Comparison of ENCODE assay signal across 24 cellular contexts in the genomic region with DNA sequence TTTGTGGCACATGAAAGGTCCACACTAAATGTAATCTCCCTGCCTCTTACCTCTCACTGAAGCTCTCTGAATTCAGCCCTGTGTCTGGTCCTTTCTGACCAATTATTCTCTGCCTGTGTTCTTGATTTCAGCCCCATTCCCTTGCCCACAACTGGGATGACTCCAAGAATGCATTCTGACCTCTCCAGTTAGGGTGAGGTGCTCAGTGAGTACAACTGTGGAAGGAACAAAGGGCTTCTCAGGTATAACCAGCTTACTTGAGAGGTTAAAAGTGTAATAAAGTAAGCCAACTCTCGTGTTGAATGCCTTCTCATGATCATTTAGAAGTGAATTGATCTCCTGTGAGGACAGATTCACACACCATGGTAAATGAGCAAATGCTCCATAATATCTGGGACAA.
DNase-seq lines count a peak whose midpoint lies in the region; ATAC-seq and TF ChIP-seq lines count a peak whose summit lies in the region.
"Had no signal": no experiment of that assay in that cellular context is flagged by ENCODE, and none has a peak within 500 bp of the region (broad histone marks: within the 10 kb centered on the region; RNA-seq: fewer than 3 reads in every experiment).

No MANE protein-coding gene starts in this region.

- H4K20me1 ChIP-seq in mammary epithelial cell (ENCODE audit: insufficient read depth, low read length), result no peaks in the 10 kb centered on the region
- H4K20me1 ChIP-seq: BLaER1 treated with 17β-estradiol and CSF1 and Interleukin-3, amounts not matched to agents 10 nM and 100 nM had no signal

- H3K9me3 ChIP-seq in mammary epithelial cell (replicated peaks; ENCODE audit: insufficient read depth, low read length) (no peaks in the 10 kb centered on the region), left lung (peaks cover 0 to 2% of the 10 kb centered on the region in 2 donors), upper lobe of right lung (no peaks in the 10 kb centered on the region)

- no peaks in the 10 kb centered on the region for H3K36me3 Mint-ChIP-seq in MCF 10A (ENCODE audit: insufficient read depth, unreplicated experiment)
- H3K36me3 Mint-ChIP-seq in stimulated activated memory B cell treated with anti-CD40 and anti-IgM and Interleukin-4, amounts not matched to agents 10 μg/mL and 1 μg/mL and 100 μg/mL, for 72 hours, result no peaks in the 10 kb centered on the region
- H3K36me3 Mint-ChIP-seq in activated naive CD8-positive, alpha-beta T cell treated with anti-CD3 and anti-CD28 coated beads, Interleukin-2, amount 50 U/mL, for 24 hours (ENCODE audit: low read depth), result no peaks in the 10 kb centered on the region
- H3K36me3 Mint-ChIP-seq: CD8-positive, alpha-beta T cell had no signal

- H3K27ac ChIP-seq in mammary epithelial cell (ENCODE audit: insufficient read depth, low read depth, low read length), result no peak overlapping the region
- no peak overlapping the region for H3K27ac ChIP-seq in left lung
- H3K27ac ChIP-seq in upper lobe of right lung, result no peak overlapping the region
- H3K27ac ChIP-seq: 22Rv1; A549; BLaER1 treated with 17β-estradiol and CSF1 and Interleukin-3, amounts not matched to agents 10 nM and 100 nM; C4-2B had no signal

- H3K9ac ChIP-seq in mammary epithelial cell (ENCODE audit: insufficient read depth, low read length), result no peak overlapping the region
- H3K9ac ChIP-seq: BLaER1 treated with 17β-estradiol and CSF1 and Interleukin-3, amounts not matched to agents 10 nM and 100 nM had no signal

- peak overlapping the region; percentile 39 for H3K27ac Mint-ChIP-seq in MCF 10A (ENCODE audit: low read depth, unreplicated experiment)
- peak overlapping the region; percentile 78 for H3K27ac Mint-ChIP-seq in stimulated activated memory B cell treated with anti-CD40 and anti-IgM and Interleukin-4, amounts not matched to agents 10 μg/mL and 1 μg/mL and 100 μg/mL, for 72 hours
- no peak overlapping the region for H3K27ac Mint-ChIP-seq in activated naive CD8-positive, alpha-beta T cell treated with anti-CD3 and anti-CD28 coated beads, Interleukin-2, amount 50 U/mL, for 24 hours
- H3K27ac Mint-ChIP-seq: CD4-positive, alpha-beta T cell; CD8-positive, alpha-beta T cell had no signal

- H3K4me3 ChIP-seq in mammary epithelial cell (replicated peaks in 1 of 3; ENCODE audit: insufficient read depth in 1 of 3, low read depth in 2 of 3, low read length in 3 of 3) (no peak overlapping the region), left lung (no peak overlapping the region), upper lobe of right lung (no peak overlapping the region)
- H3K4me3 ChIP-seq: A549; BLaER1 treated with 17β-estradiol and CSF1 and Interleukin-3, amounts not matched to agents 10 nM and 100 nM; GM12878 had no signal

- peak; percentile 64 for ATAC-seq in left lung
- ATAC-seq in stimulated activated memory B cell treated with anti-CD40 and anti-IgM and Interleukin-4, amounts not matched to agents 10 μg/mL and 1 μg/mL and 100 μg/mL, for 72 hours, result no peak
- ATAC-seq in upper lobe of right lung, result peak; percentile 59
- no peak for ATAC-seq in HG03520 (IDR thresholded peaks at IDR 0.05; ENCODE audit: unreplicated experiment)
- ATAC-seq in activated naive CD8-positive, alpha-beta T cell treated with anti-CD3 and anti-CD28 coated beads, Interleukin-2, amount 50 U/mL, for 24 hours, result no peak
- ATAC-seq: A549; CD8-positive, alpha-beta T cell; GM12878 had no signal

- no peak overlapping the region for H3K4me3 Mint-ChIP-seq in MCF 10A (ENCODE audit: unreplicated experiment)
- no peak overlapping the region for H3K4me3 Mint-ChIP-seq in stimulated activated memory B cell treated with anti-CD40 and anti-IgM and Interleukin-4, amounts not matched to agents 10 μg/mL and 1 μg/mL and 100 μg/mL, for 72 hours
- no peak overlapping the region for H3K4me3 Mint-ChIP-seq in activated naive CD8-positive, alpha-beta T cell treated with anti-CD3 and anti-CD28 coated beads, Interleukin-2, amount 50 U/mL, for 24 hours
- H3K4me3 Mint-ChIP-seq: CD4-positive, alpha-beta T cell; CD8-positive, alpha-beta T cell had no signal

- CTCF ChIA-PET in MCF 10A (lab: Yijun Ruan, JAX), result interaction anchor here (0.6 to 1.6 kb wide), 5 partner anchors 9 to 462 kb away, joined by 3 to 6 read pairs (median 5); partner anchors contain the start of gene GSTA4
- CTCF ChIA-PET in mammary epithelial cell (lab: Charles Lee; ENCODE audit: low non-redundant PET), result no interaction called here

- H3K27me3 ChIP-seq in mammary epithelial cell (ENCODE audit: insufficient read depth, low read length), result no peaks in the 10 kb centered on the region
- H3K27me3 ChIP-seq in left lung, result no peaks in the 10 kb centered on the region
- H3K27me3 ChIP-seq in upper lobe of right lung, result no peaks in the 10 kb centered on the region
- H3K27me3 ChIP-seq: BLaER1 treated with 17β-estradiol and CSF1 and Interleukin-3, amounts not matched to agents 10 nM and 100 nM had no signal

- in situ Hi-C loops in mammary epithelial cell (cut with MboI; ENCODE audit: low sequenced_read_pairs in 2 of 2), result no loop called here

- H3K4me1 ChIP-seq in mammary epithelial cell (ENCODE audit: insufficient read depth, low read length) (no peaks in the 10 kb centered on the region), left lung (peaks cover 0 to 17% of the 10 kb centered on the region in 2 donors), upper lobe of right lung (peaks cover 11% of the 10 kb centered on the region)
- H3K4me1 ChIP-seq: A549 had no signal

- BruUV-seq in MCF 10A (replicated peaks; lab: Mats Ljungman, UMichigan), result no TSS peak
- BruUV-seq in mammary epithelial cell (replicated peaks; lab: Mats Ljungman, UMichigan), result no TSS peak

- H3K4me1 Mint-ChIP-seq in MCF 10A (ENCODE audit: insufficient read depth, unreplicated experiment), result peaks cover 24% of the 10 kb centered on the region
- H3K4me1 Mint-ChIP-seq in stimulated activated memory B cell treated with anti-CD40 and anti-IgM and Interleukin-4, amounts not matched to agents 10 μg/mL and 1 μg/mL and 100 μg/mL, for 72 hours, result peaks cover 50% of the 10 kb centered on the region
- H3K4me1 Mint-ChIP-seq in activated naive CD8-positive, alpha-beta T cell treated with anti-CD3 and anti-CD28 coated beads, Interleukin-2, amount 50 U/mL, for 24 hours, result peaks cover 12% of the 10 kb centered on the region

- dilution Hi-C loops in mammary epithelial cell (cut with HindIII; ENCODE audit: low sequenced_read_pairs), result no loop called here

- POLR2A ChIA-PET in MCF 10A (lab: Yijun Ruan, JAX), result interaction anchor here (0.6 to 2.9 kb wide), 5 partner anchors 10 to 108 kb away, joined by 3 to 16 read pairs (median 3); partner anchors contain the start of gene ELOVL5

- H3K9me3 Mint-ChIP-seq in MCF 10A (ENCODE audit: unreplicated experiment), result no peaks in the 10 kb centered on the region
- peaks cover 6% of the 10 kb centered on the region for H3K9me3 Mint-ChIP-seq in stimulated activated memory B cell treated with anti-CD40 and anti-IgM and Interleukin-4, amounts not matched to agents 10 μg/mL and 1 μg/mL and 100 μg/mL, for 72 hours
- peaks cover 6% of the 10 kb centered on the region for H3K9me3 Mint-ChIP-seq in activated naive CD8-positive, alpha-beta T cell treated with anti-CD3 and anti-CD28 coated beads, Interleukin-2, amount 50 U/mL, for 24 hours
- H3K9me3 Mint-ChIP-seq: CD4-positive, alpha-beta T cell had no signal

- no peak overlapping the region for H3K4me2 ChIP-seq in mammary epithelial cell (ENCODE audit: insufficient read depth, low read depth, low read length)
- H3K4me2 ChIP-seq: A549; BLaER1 treated with 17β-estradiol and CSF1 and Interleukin-3, amounts not matched to agents 10 nM and 100 nM had no signal

- H3K79me2 ChIP-seq in mammary epithelial cell (ENCODE audit: insufficient read depth, low read length), result no peaks in the 10 kb centered on the region

- intact Hi-C loops in MCF 10A (cut with micrococcal nuclease), result no loop called here
- intact Hi-C loops in mammary epithelial cell (cut with micrococcal nuclease), result no loop called here
- intact Hi-C loops in left lung (cut with DNase I), result no loop called here
- intact Hi-C loops in upper lobe of right lung (cut with DNase I), result no loop called here

- H3K27me3 Mint-ChIP-seq in MCF 10A (ENCODE audit: insufficient read depth, unreplicated experiment), result no peaks in the 10 kb centered on the region
- no peaks in the 10 kb centered on the region for H3K27me3 Mint-ChIP-seq in stimulated activated memory B cell treated with anti-CD40 and anti-IgM and Interleukin-4, amounts not matched to agents 10 μg/mL and 1 μg/mL and 100 μg/mL, for 72 hours
- no peaks in the 10 kb centered on the region for H3K27me3 Mint-ChIP-seq in activated naive CD8-positive, alpha-beta T cell treated with anti-CD3 and anti-CD28 coated beads, Interleukin-2, amount 50 U/mL, for 24 hours
- H3K27me3 Mint-ChIP-seq: CD4-positive, alpha-beta T cell had no signal

- no peak for DNase-seq in MCF 10A (ENCODE audit: unreplicated experiment)
- no peak for DNase-seq in mammary epithelial cell
- DNase-seq in left lung, result no peak
- no peak for DNase-seq in upper lobe of right lung
- DNase-seq in Ammon's horn (ENCODE audit: low spot score), result no peak
- DNase-seq in activated naive CD8-positive, alpha-beta T cell treated with anti-CD3 and anti-CD28 coated beads, Interleukin-2, amount 50 U/mL, for 24 hours, result no peak
- DNase-seq: AML-193; CD4-positive, alpha-beta T cell; CD8-positive, alpha-beta T cell; COR-L47; DMS 273 treated with DMSO at 0.1 percent for 48 hours; DMS153; DMS53; DMS79; DND-41; EL; GDM1 had no signal

- 20% methylated on average over 1 of the region's 1 CpG for WGBS in mammary epithelial cell (ENCODE audit: low coverage, missing lambda C conversion rate)

- no peak for TF ChIP-seq CTCF in MCF 10A (IDR thresholded peaks at IDR 0.05; ENCODE audit: unreplicated experiment)
- TF ChIP-seq CTCF in mammary epithelial cell (conservative IDR thresholded peaks at IDR 0.05 in 1 of 2, IDR thresholded peaks at IDR 0.05 in 1 of 2; ENCODE audit: extremely low read depth in 1 of 2, insufficient read depth in 1 of 2, low read depth in 1 of 2, low read length in 2 of 2), result no peak
- no peak for TF ChIP-seq CTCF in left lung (IDR thresholded peaks at IDR 0.05)
- TF ChIP-seq CTCF in upper lobe of right lung (IDR thresholded peaks at IDR 0.05), result no peak

- no peak overlapping the region for H2AFZ ChIP-seq in mammary epithelial cell (ENCODE audit: low read depth, low read length)

- H3K36me3 ChIP-seq in mammary epithelial cell (ENCODE audit: insufficient read depth, low read length) (no peaks in the 10 kb centered on the region), left lung (no peaks in the 10 kb centered on the region), upper lobe of right lung (no peaks in the 10 kb centered on the region)
- H3K36me3 ChIP-seq: BLaER1 treated with 17β-estradiol and CSF1 and Interleukin-3, amounts not matched to agents 10 nM and 100 nM had no signal

Comparison
In these comparisons a context has a peak if more than half of its experiments do, and no peak if none do; other contexts are left out.
1. ATAC-seq: peak in left lung (single experiment) and upper lobe of right lung (single experiment); none in stimulated activated memory B cell treated with anti-CD40 and anti-IgM and Interleukin-4, amounts not matched to agents 10 μg/mL and 1 μg/mL and 100 μg/mL, for 72 hours (single experiment), HG03520 (single experiment) and activated naive CD8-positive, alpha-beta T cell treated with anti-CD3 and anti-CD28 coated beads, Interleukin-2, amount 50 U/mL, for 24 hours (single experiment).